In the genomic region with DNA sequence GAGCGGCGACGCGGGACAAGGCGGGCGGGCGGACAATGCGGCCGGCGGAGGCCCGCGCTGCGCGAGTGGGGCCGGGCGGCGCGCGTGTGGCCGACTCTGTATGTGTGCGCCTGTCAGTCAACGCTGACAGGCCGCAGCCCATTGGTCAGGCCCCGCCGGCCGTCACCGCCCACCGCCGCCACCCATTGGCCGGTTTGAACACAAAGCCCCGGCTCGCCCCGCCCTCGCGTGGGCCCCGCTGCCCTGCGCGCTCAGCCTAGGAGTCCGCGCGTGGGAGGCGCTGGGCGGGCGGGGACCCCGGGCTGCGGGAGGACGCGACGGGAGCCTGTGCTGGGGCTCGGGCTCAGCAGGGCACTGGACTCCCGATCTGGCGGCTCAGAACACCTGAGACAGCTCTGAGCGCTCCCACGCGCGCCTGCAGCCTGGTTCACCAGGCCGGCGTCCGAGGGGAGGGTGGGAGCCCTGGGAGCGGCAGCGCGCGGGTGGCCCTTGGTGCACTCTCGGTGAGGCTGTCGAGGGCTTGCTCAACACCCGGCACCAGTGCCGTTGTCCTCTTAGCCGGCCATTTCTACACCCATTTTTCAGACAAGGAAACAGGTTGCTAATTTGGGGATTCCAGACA, we compare ENCODE assay signal across 8 cellular contexts. TPM values are rescaled to one million over a fixed set of nuclear protein-coding genes. Genes with fewer than 3 reads are reported as not detected.
DNase-seq lines count a peak whose midpoint lies in the region; ATAC-seq and TF ChIP-seq lines count a peak whose summit lies in the region.

Gene SUN2 (minus strand): TSS at position 88 of the 622 bp plus-strand sequence. CDS start 3,370 bp downstream, outside the sequence.

- H3K4me3 ChIP-seq in parathyroid adenoma (ENCODE audit: low read depth, low read length) (peak within 1 kb of the TSS; percentile 68), thyroid gland (replicated peaks in 1 of 3) (peak within 1 kb of the TSS; percentile 36 to 64 (median 63))

- 2 to 10% methylated on average over 3 to 5 of the region's 68 CpGs for WGBS in thyroid gland, 2 donors

- DNase-seq in EH (ENCODE audit: low read depth): peak; percentile 86
- peak; percentile 68 for DNase-seq in SW480 (ENCODE audit: low spot score)
- peak; percentile 83 for DNase-seq in activated naive CD8-positive, alpha-beta T cell treated with anti-CD3 and anti-CD28 coated beads, Interleukin-2, amount 50 U/mL, for 16 hours (ENCODE audit: low read depth, low spot score)
- peak; percentile 97 for DNase-seq in Right ventricle myocardium superior
- peak; percentile 95 for DNase-seq in thyroid gland

- H3K27ac ChIP-seq in KOPT-K1 (ENCODE audit: low read depth, low read length, poor library complexity, severe bottlenecking) (peak within 1 kb of the TSS; percentile 95), parathyroid adenoma (peak within 1 kb of the TSS; percentile 90), thyroid gland (peak within 1 kb of the TSS; percentile 91 to 95 (median 94))

- H3K9me3 ChIP-seq in KOPT-K1 (ENCODE audit: insufficient read depth, low read length, poor library complexity, severe bottlenecking) (no peaks in the 10 kb centered on the region), parathyroid adenoma (ENCODE audit: control insufficient read depth, low read length) (no peaks in the 10 kb centered on the region), thyroid gland (no peaks in the 10 kb centered on the region)

- H3K4me1 ChIP-seq in parathyroid adenoma: no peaks in the 10 kb centered on the region
- peaks cover 16 to 32% of the 10 kb centered on the region in 2 donors for H3K4me1 ChIP-seq in thyroid gland

- H3K36me3 ChIP-seq in KOPT-K1 (ENCODE audit: insufficient read depth, low read length) (peaks cover 29% of the 10 kb centered on the region), parathyroid adenoma (ENCODE audit: control insufficient read depth, insufficient read depth, low read length) (no peaks in the 10 kb centered on the region), thyroid gland (peaks cover 10 to 16% of the 10 kb centered on the region in 2 donors)

- H3K27me3 ChIP-seq in parathyroid adenoma (ENCODE audit: control insufficient read depth, insufficient read depth, low read length) (no peaks in the 10 kb centered on the region), thyroid gland (no peaks in the 10 kb centered on the region)

- H3K79me2 ChIP-seq in parathyroid adenoma: no peaks in the 10 kb centered on the region

- H2AFZ ChIP-seq in parathyroid adenoma: peak within 1 kb of the TSS; percentile 82

- intact Hi-C loops in Right ventricle myocardium superior (cut with DNase I): no loop called here
- intact Hi-C loops in thyroid gland (cut with DNase I): no loop called here

- H3K4me2 ChIP-seq in parathyroid adenoma (ENCODE audit: low read length): peak within 1 kb of the TSS; percentile 95

- peak within 1 kb of the TSS; percentile 11 for H3K9ac ChIP-seq in parathyroid adenoma

- TF ChIP-seq CTCF in parathyroid adenoma (IDR thresholded peaks at IDR 0.05) (no peak), thyroid gland (IDR thresholded peaks at IDR 0.05) (no peak)

- TF ChIP-seq POLR2A in thyroid gland (IDR thresholded peaks at IDR 0.05): peak; percentile 60 to 84

- peak; percentile 51 for ATAC-seq in GM21576 (IDR thresholded peaks at IDR 0.05; ENCODE audit: unreplicated experiment)
- peak; percentile 88 for ATAC-seq in Right ventricle myocardium superior (ENCODE audit: poor library complexity)

RNA-seq across cellular contexts. Expression of gene SUN2, which starts in this region (rescaled TPM):
- total RNA-seq in Right ventricle myocardium superior (117 TPM), thyroid gland (100 to 1,000 TPM; 137 to 356 (median 153) TPM)

Comparison
In these comparisons a context has a peak if more than half of its experiments do, and no peak if none do; other contexts are left out.
1. Peak in every context shown above with its lines: DNase-seq, ATAC-seq, H3K4me3 ChIP-seq and H3K27ac ChIP-seq.